2 cellular contexts compared by ENCODE assay signal in genomic region chr1:52739699-52740467, GRCh38.
TF ChIP-seq lines count a peak whose summit lies in the region.

No MANE protein-coding gene starts in this region.

TF ChIP-seq in liver, 16 proteins besides CTCF, POLR2A, EP300 and RAD21:
- TF ChIP-seq JUND (IDR thresholded peaks at IDR 0.05) = peak in 1 of 2 donors; percentile 12
- TF ChIP-seq RXRA (IDR thresholded peaks at IDR 0.05) = peak; percentile 36 to 81
- no peak for TF ChIP-seq NR2F2 (IDR thresholded peaks at IDR 0.05)
- no peak for TF ChIP-seq EGR1 (IDR thresholded peaks at IDR 0.05; ENCODE audit: low read depth in 2 of 2)
- peak in 1 of 2 donors; percentile 53 for TF ChIP-seq HNF4A (conservative IDR thresholded peaks at IDR 0.05)
- peak; percentile 53 for TF ChIP-seq YY1 (IDR thresholded peaks at IDR 0.05)
- TF ChIP-seq SP1 (IDR thresholded peaks at IDR 0.05) = peak; percentile 38

TF ChIP-seq in HepG2, 621 proteins besides CTCF, POLR2A, EP300 and RAD21:
- TF ChIP-seq SNAPC2 (CRISPR knock-in tag; IDR thresholded peaks at IDR 0.05) (no peak), ZNF232 (CRISPR knock-in tag; IDR thresholded peaks at IDR 0.05; ENCODE audit: borderline replicate concordance) (no peak), UBTF (CRISPR knock-in tag; IDR thresholded peaks at IDR 0.05) (no peak), SIN3A (IDR thresholded peaks at IDR 0.05; ENCODE audit: borderline replicate concordance, low read depth, low read length) (no peak), ZNF777 (CRISPR knock-in tag; IDR thresholded peaks at IDR 0.05) (no peak), NFIC (IDR thresholded peaks at IDR 0.05; ENCODE audit: low read length) (no peak), MAFK (conservative IDR thresholded peaks at IDR 0.05 in 1 of 2, IDR thresholded peaks at IDR 0.05 in 1 of 2; ENCODE audit: low read length in 2 of 2) (no peak), ZSCAN29 (CRISPR knock-in tag; conservative IDR thresholded peaks at IDR 0.05) (no peak), ZNF510 (CRISPR knock-in tag; IDR thresholded peaks at IDR 0.05; ENCODE audit: low read depth) (no peak), ZNF280D (CRISPR knock-in tag; IDR thresholded peaks at IDR 0.05) (no peak), MTA3 (CRISPR knock-in tag; IDR thresholded peaks at IDR 0.05) (no peak), PAX8 (CRISPR knock-in tag; IDR thresholded peaks at IDR 0.05; ENCODE audit: borderline replicate concordance) (no peak), FUBP1 (CRISPR knock-in tag; IDR thresholded peaks at IDR 0.05; ENCODE audit: borderline replicate concordance) (no peak), REST (IDR thresholded peaks at IDR 0.05; ENCODE audit: borderline replicate concordance in 1 of 2, low read depth in 1 of 2, low read length in 2 of 2) (no peak), ZNF432 (CRISPR knock-in tag; IDR thresholded peaks at IDR 0.05; ENCODE audit: borderline replicate concordance) (no peak), ZNF552 (CRISPR knock-in tag; IDR thresholded peaks at IDR 0.05; ENCODE audit: borderline replicate concordance) (no peak), HIC2 (CRISPR knock-in tag; IDR thresholded peaks at IDR 0.05; ENCODE audit: low read depth) (no peak), ZNF34 (CRISPR knock-in tag; IDR thresholded peaks at IDR 0.05; ENCODE audit: borderline replicate concordance) (no peak)
